ENCODE assay signal across 25 cellular contexts in genomic region chr18:63095768-63096167, GRCh38.
DNase-seq lines count a peak whose midpoint lies in the region; ATAC-seq and TF ChIP-seq lines count a peak whose summit lies in the region.
"Had no signal": no experiment of that assay in that cellular context is flagged by ENCODE, and none has a peak within 500 bp of the region (broad histone marks: within the 10 kb centered on the region; RNA-seq: fewer than 3 reads in every experiment).

No MANE protein-coding gene starts in this region.

- H3K4me3 ChIP-seq in DND-41 (ENCODE audit: low read depth in 1 of 2, low read length in 2 of 2) (no peak overlapping the region), esophagus muscularis mucosa (no peak overlapping the region)
- H3K4me3 ChIP-seq in effector memory CD4-positive, alpha-beta T cell (ENCODE audit: insufficient read depth, low read depth, low read length, poor library complexity, severe bottlenecking), result no peak overlapping the region
- H3K4me3 ChIP-seq: A549, GM23338, MG63, SJSA1 had no signal

- H3K27me3 Mint-ChIP-seq in memory B cell, result peaks cover 8% of the 10 kb centered on the region

- H3K36me3 ChIP-seq in DND-41 (ENCODE audit: insufficient read depth, low read length) (no peaks in the 10 kb centered on the region), esophagus muscularis mucosa (no peaks in the 10 kb centered on the region)
- H3K36me3 ChIP-seq in effector memory CD4-positive, alpha-beta T cell (ENCODE audit: control insufficient read depth, insufficient read depth, low read length), result no peaks in the 10 kb centered on the region
- H3K36me3 ChIP-seq: MG63, SJSA1 had no signal

- intact Hi-C loops in esophagus muscularis mucosa (cut with DNase I), result no loop called here

- TF ChIP-seq CTCF in DND-41 (IDR thresholded peaks at IDR 0.05; ENCODE audit: borderline replicate concordance, extremely low read depth, low read length, poor library complexity, severe bottlenecking), result no peak
- no peak for TF ChIP-seq CTCF in esophagus muscularis mucosa (IDR thresholded peaks at IDR 0.05)

- no peak overlapping the region for H2AFZ ChIP-seq in DND-41 (ENCODE audit: low read depth, low read length)
- H2AFZ ChIP-seq: GM23338 had no signal

- no peaks in the 10 kb centered on the region for H3K79me2 ChIP-seq in DND-41 (ENCODE audit: insufficient read depth, low read length)

- no peaks in the 10 kb centered on the region for H4K20me1 ChIP-seq in DND-41 (ENCODE audit: insufficient read depth, low read length)

- H3K4me3 Mint-ChIP-seq in memory B cell, result no peak overlapping the region
- H3K4me3 Mint-ChIP-seq: GM23338, H9 had no signal

- H3K9me3 ChIP-seq in DND-41 (ENCODE audit: insufficient read depth, low read length, severe bottlenecking), result no peaks in the 10 kb centered on the region
- H3K9me3 ChIP-seq in effector memory CD4-positive, alpha-beta T cell (ENCODE audit: control insufficient read depth, low read length), result no peaks in the 10 kb centered on the region
- no peaks in the 10 kb centered on the region for H3K9me3 ChIP-seq in esophagus muscularis mucosa
- H3K9me3 ChIP-seq: A549, MG63, SJSA1 had no signal

- WGBS in esophagus muscularis mucosa, result 62% methylated on average over 6 of the region's 6 CpGs

- H3K36me3 Mint-ChIP-seq in memory B cell, result no peaks in the 10 kb centered on the region
- no peaks in the 10 kb centered on the region for H3K36me3 Mint-ChIP-seq in activated naive CD4-positive, alpha-beta T cell treated with anti-CD3 and anti-CD28 coated beads, Interleukin-2, amount 50 U/mL, for 72 hours

- DNase-seq in DND-41 (no peak), SK-N-DZ (ENCODE audit: low spot score) (peak; percentile 94), memory B cell (ENCODE audit: low spot score in 2 of 2) (no peak), esophagus muscularis mucosa (ENCODE audit: extremely low spot score) (no peak), NCI-H1694 (lab: John Stamatoyannopoulos, UW) (no peak)
- DNase-seq in effector memory CD4-positive, alpha-beta T cell, result no peak
- DNase-seq in activated naive CD4-positive, alpha-beta T cell treated with anti-CD3 and anti-CD28 coated beads, Interleukin-2, amount 50 U/mL, for 72 hours (ENCODE audit: low spot score in 2 of 2), result no peak
- DNase-seq: AML-193; DMS153; H9; Kasumi-1; MG63; NCI-H1105 treated with DMSO at 0.1 percent for 48 hours; NCI-H146; NCI-H2029; NCI-H446; NCI-H526; NCI-H82; NK-92 treated with Interleukin-12 subunit alpha and Interleukin-12 subunit beta, amount 100 ng/mL, for 24 hours; Right ventricle myocardium superior; RPMI8226 had no signal

- H3K27ac ChIP-seq in DND-41 (ENCODE audit: low read length) (peak overlapping the region; percentile 95), esophagus muscularis mucosa (replicated peaks in 1 of 4) (no peak overlapping the region)
- H3K27ac ChIP-seq in effector memory CD4-positive, alpha-beta T cell (ENCODE audit: insufficient read depth, low read length, poor library complexity, severe bottlenecking), result no peak overlapping the region
- H3K27ac ChIP-seq: A549, SJSA1 had no signal

- TF ChIP-seq EP300 in esophagus muscularis mucosa (IDR thresholded peaks at IDR 0.05), result no peak

- ATAC-seq in DND-41 (ENCODE audit: insufficient read depth, low read depth) (no peak), memory B cell (ENCODE audit: low read depth) (peak; percentile 80)
- no peak for ATAC-seq in activated naive CD4-positive, alpha-beta T cell treated with anti-CD3 and anti-CD28 coated beads, Interleukin-2, amount 50 U/mL, for 72 hours
- ATAC-seq: A549, GM23338, HepG2 had no signal

- no peak overlapping the region for H3K4me2 ChIP-seq in DND-41 (ENCODE audit: insufficient read depth, low read length)
- H3K4me2 ChIP-seq: A549, GM23338 had no signal

- peaks cover 4% of the 10 kb centered on the region for H3K4me1 Mint-ChIP-seq in memory B cell

- H3K27me3 ChIP-seq in DND-41 (ENCODE audit: insufficient read depth, low read length, poor library complexity) (no peaks in the 10 kb centered on the region), esophagus muscularis mucosa (no peaks in the 10 kb centered on the region)
- H3K27me3 ChIP-seq in effector memory CD4-positive, alpha-beta T cell (replicated peaks; ENCODE audit: control insufficient read depth, insufficient read depth, low read length, poor library complexity, severe bottlenecking), result no peaks in the 10 kb centered on the region
- H3K27me3 ChIP-seq: SJSA1 had no signal

- TF ChIP-seq POLR2A in esophagus muscularis mucosa (IDR thresholded peaks at IDR 0.05; ENCODE audit: low read depth), result no peak

- no peak overlapping the region for H3K27ac Mint-ChIP-seq in memory B cell
- no peak overlapping the region for H3K27ac Mint-ChIP-seq in activated naive CD4-positive, alpha-beta T cell treated with anti-CD3 and anti-CD28 coated beads, Interleukin-2, amount 50 U/mL, for 72 hours
- H3K27ac Mint-ChIP-seq: GM23338, H9 had no signal

- H3K9me3 Mint-ChIP-seq in memory B cell, result no peaks in the 10 kb centered on the region
- H3K9me3 Mint-ChIP-seq in activated naive CD4-positive, alpha-beta T cell treated with anti-CD3 and anti-CD28 coated beads, Interleukin-2, amount 50 U/mL, for 72 hours, result no peaks in the 10 kb centered on the region
- H3K9me3 Mint-ChIP-seq: GM23338, H9 had no signal

- peaks cover 69% of the 10 kb centered on the region for H3K4me1 ChIP-seq in DND-41 (ENCODE audit: insufficient read depth, low read length)
- H3K4me1 ChIP-seq in effector memory CD4-positive, alpha-beta T cell (ENCODE audit: control insufficient read depth, insufficient read depth, low read length, poor library complexity, severe bottlenecking), result peaks cover 20% of the 10 kb centered on the region
- peaks cover 12 to 26% (median 17%) of the 10 kb centered on the region in 4 donors for H3K4me1 ChIP-seq in esophagus muscularis mucosa
- H3K4me1 ChIP-seq: A549 had no signal

- H3K9ac ChIP-seq in DND-41 (ENCODE audit: low read depth, low read length), result no peak overlapping the region
